ENCODE assay signal across 1 cellular context in genomic region chr12:21559855-21560569, GRCh38.
TF ChIP-seq lines count a peak whose summit lies in the region.

No MANE protein-coding gene starts in this region.

TF ChIP-seq in endothelial cell of umbilical vein, 7 proteins besides CTCF, POLR2A, EP300 and RAD21 (continued from another document):
- TF ChIP-seq JUN (IDR thresholded peaks at IDR 0.05; ENCODE audit: borderline replicate concordance, insufficient read depth, insufficient read length, low read depth) (no peak), POLR2AphosphoS5 (IDR thresholded peaks at IDR 0.05; ENCODE audit: insufficient read depth, low read depth, low read length) (no peak), EZH2 (IDR thresholded peaks at IDR 0.05; ENCODE audit: borderline replicate concordance, low read depth, low read length, severe bottlenecking) (no peak), MAX (IDR thresholded peaks at IDR 0.05; ENCODE audit: insufficient read depth, insufficient read length) (no peak), MYC (IDR thresholded peaks at IDR 0.05; ENCODE audit: low read depth, low read length) (no peak), FOS (IDR thresholded peaks at IDR 0.05; ENCODE audit: borderline replicate concordance, insufficient read depth, low read length) (no peak)
